Comparison of ENCODE assay signal across 1 cellular context in the genomic region with DNA sequence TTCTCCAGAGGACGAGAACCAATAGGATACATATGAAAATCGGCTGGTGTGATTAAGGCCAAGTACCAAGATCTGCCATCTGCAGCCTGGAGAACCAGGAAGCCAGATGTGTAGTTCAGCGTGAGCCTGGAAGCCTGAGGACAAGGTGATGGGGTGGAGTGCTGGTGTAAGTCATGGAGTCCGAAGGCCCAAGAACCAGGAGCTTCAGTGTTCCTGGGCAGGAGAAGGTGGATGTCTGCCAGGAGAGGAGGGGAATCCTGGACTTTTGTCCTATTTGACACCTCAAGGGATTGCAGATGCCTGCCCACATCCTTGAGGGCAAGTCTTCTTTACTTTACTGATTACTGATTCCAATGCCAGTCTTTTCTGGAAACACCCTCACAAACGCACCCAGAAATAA.
TF ChIP-seq lines count a peak whose summit lies in the region.

No MANE protein-coding gene starts in this region.

TF ChIP-seq in IMR-90, 13 proteins besides CTCF, POLR2A, EP300 and RAD21 (continued from another document):
- TF ChIP-seq, protein P1, sequence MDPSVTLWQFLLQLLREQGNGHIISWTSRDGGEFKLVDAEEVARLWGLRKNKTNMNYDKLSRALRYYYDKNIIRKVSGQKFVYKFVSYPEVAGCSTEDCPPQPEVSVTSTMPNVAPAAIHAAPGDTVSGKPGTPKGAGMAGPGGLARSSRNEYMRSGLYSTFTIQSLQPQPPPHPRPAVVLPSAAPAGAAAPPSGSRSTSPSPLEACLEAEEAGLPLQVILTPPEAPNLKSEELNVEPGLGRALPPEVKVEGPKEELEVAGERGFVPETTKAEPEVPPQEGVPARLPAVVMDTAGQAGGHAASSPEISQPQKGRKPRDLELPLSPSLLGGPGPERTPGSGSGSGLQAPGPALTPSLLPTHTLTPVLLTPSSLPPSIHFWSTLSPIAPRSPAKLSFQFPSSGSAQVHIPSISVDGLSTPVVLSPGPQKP (IDR thresholded peaks at IDR 0.05; ENCODE audit: borderline replicate concordance, low read depth, low read length) = no peak
- TF ChIP-seq CHD1 (IDR thresholded peaks at IDR 0.05; ENCODE audit: low read depth, low read length) (no peak), MAFK (IDR thresholded peaks at IDR 0.05; ENCODE audit: low read depth, low read length) (no peak), SMC3 (IDR thresholded peaks at IDR 0.05; ENCODE audit: low read depth, low read length) (no peak), CEBPB (IDR thresholded peaks at IDR 0.05; ENCODE audit: low read depth, low read length) (no peak)
